Comparison of ENCODE assay signal across 24 cellular contexts in genomic region chr15:95425859-95426258, GRCh38.
"Had no signal": no experiment of that assay in that cellular context is flagged by ENCODE, and none has a peak within 500 bp of the region (broad histone marks: within the 10 kb centered on the region; RNA-seq: fewer than 3 reads in every experiment).

No MANE protein-coding gene starts in this region.

- H3K4me3 ChIP-seq: hepatocyte, left ventricle myocardium inferior, lung, ovary, prostate gland, sigmoid colon, smooth muscle cell, stomach, testis, thyroid gland, transverse colon, upper lobe of left lung, vagina had no signal

- H3K9me3 ChIP-seq: prostate gland, sigmoid colon, testis, thyroid gland, vagina had no signal

- H3K4me1 ChIP-seq: left ventricle myocardium inferior, prostate gland, stomach, testis, thyroid gland, transverse colon, upper lobe of left lung, vagina had no signal

- H2AFZ ChIP-seq: hepatocyte had no signal

- H3K79me2 ChIP-seq: hepatocyte had no signal

- ATAC-seq: naive thymus-derived CD4-positive, alpha-beta T cell; natural killer cell treated with Interleukin-12 subunit alpha and Interleukin-12 subunit beta and Interleukin-15 and Interleukin-18, amount 100 ng/mL, for 72 hours; right cardiac atrium; stimulated activated naive B cell treated with anti-CD40 and anti-IgM and Interleukin-4, amounts not matched to agents 10 μg/mL and 1 μg/mL and 100 μg/mL, for 72 hours; stimulated activated naive CD8-positive, alpha-beta T cell treated with anti-CD3 and anti-CD28 coated beads, Interleukin-15, Interleukin-2, amounts not matched to agents 100 U/mL and 50 U/mL, for 24 hours had no signal

- H3K4me2 ChIP-seq: hepatocyte, smooth muscle cell had no signal

- H3K36me3 ChIP-seq: left ventricle myocardium inferior, ovary, prostate gland, sigmoid colon, stomach, thyroid gland, transverse colon, upper lobe of left lung, vagina had no signal

- DNase-seq: islet precursor cell; left ventricle myocardium inferior; mesendoderm; naive thymus-derived CD4-positive, alpha-beta T cell; ovary; posterior cingulate gyrus; retina; right cardiac atrium; sigmoid colon; stimulated activated CD4-positive, alpha-beta T cell treated with anti-CD3 and anti-CD28 coated beads, Interleukin-2, amount 100 ng/mL, for 24 hours; stimulated activated CD4-positive, alpha-beta T cell treated with anti-CD3 and anti-CD28 coated beads, Interleukin-4, amount 100 ng/mL, for 1 hour; stimulated activated naive B cell treated with anti-CD40 and anti-IgM and Interleukin-4, amounts not matched to agents 10 μg/mL and 1 μg/mL and 100 μg/mL, for 72 hours; stimulated activated naive CD8-positive, alpha-beta T cell treated with anti-CD3 and anti-CD28 coated beads, Interleukin-15, Interleukin-2, amounts not matched to agents 100 U/mL and 50 U/mL, for 24 hours; stomach; testis; thyroid gland; transverse colon; upper lobe of left lung had no signal

- H3K27ac ChIP-seq: hepatocyte, left ventricle myocardium inferior, ovary, prostate gland, sigmoid colon, stomach, testis, thyroid gland, transverse colon, upper lobe of left lung, vagina had no signal

- H3K27me3 ChIP-seq: hepatocyte, ovary, sigmoid colon, stomach, testis, thyroid gland, transverse colon, upper lobe of left lung, vagina had no signal
